Comparison of ENCODE assay signal across 14 cellular contexts in genomic region chr11:122724520-122724919, GRCh38.
DNase-seq lines count a peak whose midpoint lies in the region; ATAC-seq and TF ChIP-seq lines count a peak whose summit lies in the region.
"Had no signal": no experiment of that assay in that cellular context is flagged by ENCODE, and none has a peak within 500 bp of the region (broad histone marks: within the 10 kb centered on the region; RNA-seq: fewer than 3 reads in every experiment).

No MANE protein-coding gene starts in this region.

- H3K36me3 Mint-ChIP-seq in HFFc6 (ENCODE audit: low read depth): peaks cover 14% of the 10 kb centered on the region; the same call in 1 of the 2 replicates
- H3K36me3 Mint-ChIP-seq in activated naive CD8-positive, alpha-beta T cell treated with anti-CD3 and anti-CD28 coated beads, Interleukin-2, amount 50 U/mL, for 24 hours (ENCODE audit: low read depth): peaks cover 12% of the 10 kb centered on the region
- no peaks in the 10 kb centered on the region for H3K36me3 Mint-ChIP-seq in naive thymus-derived CD8-positive, alpha-beta T cell

- H3K27me3 Mint-ChIP-seq in HFFc6 (ENCODE audit: insufficient read depth): no peaks in the 10 kb centered on the region; the same call in none of the 2 replicates
- H3K27me3 Mint-ChIP-seq in activated naive CD8-positive, alpha-beta T cell treated with anti-CD3 and anti-CD28 coated beads, Interleukin-2, amount 50 U/mL, for 24 hours: no peaks in the 10 kb centered on the region
- H3K27me3 Mint-ChIP-seq in naive thymus-derived CD8-positive, alpha-beta T cell: no peaks in the 10 kb centered on the region

- H3K4me1 Mint-ChIP-seq in HFFc6 (ENCODE audit: low read depth): peaks cover 80% of the 10 kb centered on the region
- peaks cover 98% of the 10 kb centered on the region for H3K4me1 Mint-ChIP-seq in activated naive CD8-positive, alpha-beta T cell treated with anti-CD3 and anti-CD28 coated beads, Interleukin-2, amount 50 U/mL, for 24 hours
- peaks cover 54 to 96% (median 86%) of the 10 kb centered on the region in 4 donors for H3K4me1 Mint-ChIP-seq in naive thymus-derived CD8-positive, alpha-beta T cell

- peak overlapping the region; percentile 71 for H3K27ac Mint-ChIP-seq in HFFc6
- peak overlapping the region; percentile 87 for H3K27ac Mint-ChIP-seq in activated naive CD8-positive, alpha-beta T cell treated with anti-CD3 and anti-CD28 coated beads, Interleukin-2, amount 50 U/mL, for 24 hours
- H3K27ac Mint-ChIP-seq in naive thymus-derived CD8-positive, alpha-beta T cell: peak overlapping the region; percentile 53 to 92 (median 84)

- TF ChIP-seq CTCF in AG10803 (conservative IDR thresholded peaks at IDR 0.05; ENCODE audit: low read length) (no peak), HFFc6 (IDR thresholded peaks at IDR 0.05) (no peak)

- no peaks in the 10 kb centered on the region for H3K9me3 Mint-ChIP-seq in HFFc6
- H3K9me3 Mint-ChIP-seq in activated naive CD8-positive, alpha-beta T cell treated with anti-CD3 and anti-CD28 coated beads, Interleukin-2, amount 50 U/mL, for 24 hours: no peaks in the 10 kb centered on the region
- H3K9me3 Mint-ChIP-seq in naive thymus-derived CD8-positive, alpha-beta T cell: no peaks in the 10 kb centered on the region

- peak; percentile 69 for DNase-seq in AG10803 (ENCODE audit: low read depth)
- DNase-seq in HFFc6: peak; percentile 44
- DNase-seq in activated naive CD8-positive, alpha-beta T cell treated with anti-CD3 and anti-CD28 coated beads, Interleukin-2, amount 50 U/mL, for 24 hours: no peak
- no peak for DNase-seq in naive thymus-derived CD8-positive, alpha-beta T cell
- DNase-seq in C1 segment of cervical spinal cord (lab: John Stamatoyannopoulos, UW): no peak
- DNase-seq in T-helper 1 cell: no peak
- DNase-seq: activated CD4-positive, alpha-beta T cell treated with anti-CD3 and anti-CD28 coated beads, Interleukin-2, amount 50 U/mL, for 1 hour; GF-D8; lower lobe of right lung; NCI-H2227 treated with DMSO at 0.1 percent for 48 hours; pancreas; PC-9 had no signal

- POLR2A ChIA-PET in naive thymus-derived CD8-positive, alpha-beta T cell (lab: Charles Lee): interaction anchor here (1.0 to 4.5 kb wide), 5 partner anchors 8 to 23 kb away, joined by 3 to 27 read pairs (median 3); no protein-coding TSS in a partner anchor

- H3K4me3 ChIP-seq in AG10803 (ENCODE audit: low read length): no peak overlapping the region
- H3K4me3 ChIP-seq: lower lobe of right lung, pancreas, PC-9 had no signal

- H3K4me3 Mint-ChIP-seq in HFFc6: peak overlapping the region; percentile 21; the same call in 1 of the 2 replicates
- H3K4me3 Mint-ChIP-seq in activated naive CD8-positive, alpha-beta T cell treated with anti-CD3 and anti-CD28 coated beads, Interleukin-2, amount 50 U/mL, for 24 hours: peak overlapping the region; percentile 69
- peak overlapping the region in 6 of 10 donors; percentile 43 to 57 (median 54) for H3K4me3 Mint-ChIP-seq in naive thymus-derived CD8-positive, alpha-beta T cell

- no peak for ATAC-seq in activated naive CD8-positive, alpha-beta T cell treated with anti-CD3 and anti-CD28 coated beads, Interleukin-2, amount 50 U/mL, for 24 hours
- no peak for ATAC-seq in naive thymus-derived CD8-positive, alpha-beta T cell
- ATAC-seq in HG03442 (IDR thresholded peaks at IDR 0.05; ENCODE audit: unreplicated experiment): no peak
- ATAC-seq in GM19397 (IDR thresholded peaks at IDR 0.05; ENCODE audit: unreplicated experiment): no peak
- ATAC-seq: lower lobe of right lung, pancreas had no signal

Comparison
In these comparisons a context has a peak if more than half of its experiments do, and no peak if none do; other contexts are left out.
1. DNase-seq: peak in AG10803 (single experiment) and HFFc6 (single experiment); none in activated naive CD8-positive, alpha-beta T cell treated with anti-CD3 and anti-CD28 coated beads, Interleukin-2, amount 50 U/mL, for 24 hours (single experiment), naive thymus-derived CD8-positive, alpha-beta T cell (0 of 10), C1 segment of cervical spinal cord (0 of 14) and T-helper 1 cell (0 of 5).
2. Peak in every context shown above with its lines, with median percentiles within 50 percentile points of each other: H3K27ac Mint-ChIP-seq and H3K4me3 Mint-ChIP-seq.